In the genomic region with DNA sequence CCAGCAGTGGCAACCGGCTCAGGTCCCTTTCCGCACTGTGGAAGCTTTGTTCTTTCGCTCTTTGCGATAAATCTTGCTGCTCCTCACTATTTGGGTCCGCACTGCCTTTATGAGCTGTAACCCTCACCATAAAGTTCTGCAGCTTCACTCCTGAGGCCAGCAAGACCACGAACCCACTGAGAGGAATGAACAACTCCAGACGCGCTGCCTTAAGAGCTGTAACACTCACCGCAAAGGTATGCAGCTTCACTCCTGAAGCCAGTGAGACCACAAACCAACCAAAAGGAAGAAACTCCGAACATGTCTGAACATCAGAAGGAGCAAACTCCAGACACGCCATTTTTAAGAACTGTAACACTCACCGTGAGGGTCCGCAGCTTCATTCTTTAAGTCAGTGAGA, we compare ENCODE assay signal across 14 cellular contexts.
"Had no signal": no experiment of that assay in that cellular context is flagged by ENCODE, and none has a peak within 500 bp of the region (broad histone marks: within the 10 kb centered on the region; RNA-seq: fewer than 3 reads in every experiment).

No MANE protein-coding gene starts in this region.

- H3K4me1 ChIP-seq: heart right ventricle, stomach had no signal

- H3K4me3 ChIP-seq: heart right ventricle, stomach had no signal

- DNase-seq: activated CD4-positive, alpha-beta memory T cell treated with anti-CD3 and anti-CD28 coated beads for 36 hours; activated CD4-positive, alpha-beta T cell treated with anti-CD3 and anti-CD28 coated beads for 36 hours; activated CD8-positive, alpha-beta memory T cell treated with anti-CD3 and anti-CD28 coated beads, Interleukin-2, amount 10 ng/mL, durations not matched to agents 7 days and 5 days; activated effector memory CD4-positive, alpha-beta T cell treated with Interleukin-2 at 50 U/mL for 16 hours; activated naive CD4-positive, alpha-beta T cell treated with anti-CD3 and anti-CD28 coated beads, Interleukin-2, amount 50 U/mL, for 16 hours; activated T-cell treated with anti-CD3 and anti-CD28 coated beads, Interleukin-2, amount 50 U/mL, for 24 hours; cerebellar nuclear complex; effector memory CD8-positive, alpha-beta T cell; heart right ventricle; kidney; nephron progenitor cell; right cardiac atrium; small intestine; stomach had no signal

- H3K36me3 ChIP-seq: heart right ventricle, stomach had no signal

- H3K27ac ChIP-seq: heart right ventricle, stomach had no signal

- H3K27me3 ChIP-seq: heart right ventricle, stomach had no signal

- ATAC-seq: activated CD4-positive, alpha-beta T cell treated with anti-CD3 and anti-CD28 coated beads for 36 hours; activated CD8-positive, alpha-beta memory T cell treated with anti-CD3 and anti-CD28 coated beads, Interleukin-2, amount 10 ng/mL, durations not matched to agents 7 days and 5 days; effector memory CD8-positive, alpha-beta T cell; heart right ventricle; right cardiac atrium had no signal
